ENCODE assay signal across 8 cellular contexts in genomic region chr12:10721654-10722501, GRCh38. TPM values are rescaled to one million over a fixed set of nuclear protein-coding genes. Genes with fewer than 3 reads are reported as not detected.
DNase-seq lines count a peak whose midpoint lies in the region; ATAC-seq and TF ChIP-seq lines count a peak whose summit lies in the region.

No MANE protein-coding gene starts in this region.

- TF ChIP-seq CTCF in Loucy (conservative IDR thresholded peaks at IDR 0.05; ENCODE audit: low read length) (no peak), MCF 10A (IDR thresholded peaks at IDR 0.05; ENCODE audit: unreplicated experiment) (no peak)

- DNase-seq in CMK (ENCODE audit: low read depth), result peak; percentile 59
- DNase-seq in T-helper 9 cell, result peak; percentile 3
- DNase-seq in MCF 10A (ENCODE audit: unreplicated experiment), result peak; percentile 99
- peak; percentile 98 for DNase-seq in skeletal muscle cell (ENCODE audit: low read depth)
- DNase-seq in NCI-H2107 treated with DMSO at 0.1 percent for 48 hours (lab: John Stamatoyannopoulos, UW; ENCODE audit: unreplicated experiment), result no peak

- H3K36me3 ChIP-seq in Loucy (ENCODE audit: insufficient read depth, low read length) (no peaks in the 10 kb centered on the region), iPS-15b (ENCODE audit: control insufficient read depth, insufficient read depth, low read length) (no peaks in the 10 kb centered on the region)

- H3K27me3 ChIP-seq in Loucy (ENCODE audit: insufficient read depth, low read length, poor library complexity, severe bottlenecking), result no peaks in the 10 kb centered on the region
- H3K27me3 ChIP-seq in iPS-15b (ENCODE audit: control insufficient read depth, insufficient read depth, low read length), result peaks cover 12% of the 10 kb centered on the region

- H3F3A ChIP-seq in Loucy (ENCODE audit: low read depth), result no peaks in the 10 kb centered on the region

- H3K4me3 Mint-ChIP-seq in MCF 10A (ENCODE audit: unreplicated experiment), result peak overlapping the region; percentile 99

- H3K36me3 Mint-ChIP-seq in MCF 10A (ENCODE audit: insufficient read depth, unreplicated experiment), result peaks cover 37% of the 10 kb centered on the region

- peaks cover 69% of the 10 kb centered on the region for H3K79me2 ChIP-seq in Loucy (ENCODE audit: insufficient read depth, low read length)

- H2AFZ ChIP-seq in Loucy (ENCODE audit: low read length), result peak overlapping the region; percentile 61; the same call in 1 of the 2 replicates

- H3K9me2 ChIP-seq in Loucy (replicated peaks; ENCODE audit: low read depth, low read length), result no peaks in the 10 kb centered on the region

- H3K9me3 Mint-ChIP-seq in MCF 10A (ENCODE audit: unreplicated experiment), result no peaks in the 10 kb centered on the region

- peak overlapping the region; percentile 98 for H3K27ac Mint-ChIP-seq in MCF 10A (ENCODE audit: low read depth, unreplicated experiment)

- H3K4me3 ChIP-seq in Loucy (ENCODE audit: low read length, poor library complexity, severe bottlenecking), result peak overlapping the region; percentile 94
- peak overlapping the region; percentile 93 for H3K4me3 ChIP-seq in iPS-15b (ENCODE audit: low read depth, low read length)
- H3K4me3 ChIP-seq in skeletal muscle cell (ENCODE audit: low read depth, low read length), result peak overlapping the region; percentile 98

- H3K4me1 ChIP-seq in Loucy (ENCODE audit: insufficient read depth, low read length, poor library complexity, severe bottlenecking), result peaks cover 41% of the 10 kb centered on the region
- H3K4me1 ChIP-seq in iPS-15b (ENCODE audit: control insufficient read depth, insufficient read depth, low read length), result peaks cover 35% of the 10 kb centered on the region

- CTCF ChIA-PET in MCF 10A (lab: Yijun Ruan, JAX), result interaction anchor here (0.6 kb wide), 1 partner anchor 61 kb away, joined by 3 read pairs; no protein-coding TSS in a partner anchor

- H3K4me2 ChIP-seq in Loucy (ENCODE audit: low read depth, low read length, poor library complexity, severe bottlenecking), result peak overlapping the region; percentile 74

- POLR2A ChIA-PET in MCF 10A (lab: Yijun Ruan, JAX), result interaction anchor here (0.7 to 10.2 kb wide), 16 partner anchors 10 to 2000 kb away, joined by 3 to 192 read pairs (median 6); partner anchors contain the start of genes GABARAPL1 and MAGOHB

- peak; percentile 44 for ATAC-seq in GM21717 (IDR thresholded peaks at IDR 0.05; ENCODE audit: unreplicated experiment)

- intact Hi-C loops in MCF 10A (cut with micrococcal nuclease), result loop anchor here (2.0 kb wide), 1 partner anchor 21 kb away; no protein-coding TSS in a partner anchor

- H3K4me1 Mint-ChIP-seq in MCF 10A (ENCODE audit: insufficient read depth, unreplicated experiment), result peaks cover 39% of the 10 kb centered on the region

- H3K9ac ChIP-seq in Loucy (ENCODE audit: low read depth, low read length, poor library complexity, severe bottlenecking), result peak overlapping the region; percentile 79
- peak overlapping the region; percentile 84 for H3K9ac ChIP-seq in iPS-15b (ENCODE audit: low read depth, low read length)

- H3K27me3 Mint-ChIP-seq in MCF 10A (ENCODE audit: insufficient read depth, unreplicated experiment), result no peaks in the 10 kb centered on the region

- BruUV-seq in MCF 10A (replicated peaks; lab: Mats Ljungman, UMichigan), result no TSS peak

- H3K9me3 ChIP-seq in Loucy (ENCODE audit: insufficient read depth, low read depth, low read length) (no peaks in the 10 kb centered on the region), iPS-15b (ENCODE audit: control insufficient read depth, insufficient read depth, low read length) (no peaks in the 10 kb centered on the region)

- H4K20me1 ChIP-seq in Loucy (ENCODE audit: insufficient read depth, low read length, poor library complexity, severe bottlenecking), result peaks cover 27% of the 10 kb centered on the region

RNA-seq across cellular contexts. Expression of gene YBX3, which starts 1.2 kb away (rescaled TPM):
- total RNA-seq in MCF 10A (2022), result 545 and 577 TPM in 2 replicates

RNA-seq across cellular contexts. Expression of gene STYK1, which starts 48.0 kb away (rescaled TPM):
- total RNA-seq in MCF 10A (2022), result 0.14 and 0.56 TPM in 2 replicates
